In genomic region chr11:8265681-8266241, GRCh38 we compare ENCODE assay signal across 13 cellular contexts. TPM values are rescaled to one million over a fixed set of nuclear protein-coding genes. Genes with fewer than 3 reads are reported as not detected.
DNase-seq lines count a peak whose midpoint lies in the region; ATAC-seq, FAIRE-seq and TF ChIP-seq lines count a peak whose summit lies in the region.
"Had no signal": no experiment of that assay in that cellular context is flagged by ENCODE, and none has a peak within 500 bp of the region (broad histone marks: within the 10 kb centered on the region; RNA-seq: fewer than 3 reads in every experiment).

No MANE protein-coding gene starts in this region.

- H3K9me2 ChIP-seq in hepatocyte (replicated peaks; ENCODE audit: insufficient read depth), result no peaks in the 10 kb centered on the region

- H3K36me3 ChIP-seq in neuronal stem cell (replicated peaks in 1 of 2; ENCODE audit: control insufficient read depth in 2 of 2, insufficient read depth in 2 of 2, low read length in 2 of 2), result no peaks in the 10 kb centered on the region
- H3K36me3 ChIP-seq in hepatocyte (replicated peaks; ENCODE audit: insufficient read depth, low read depth), result no peaks in the 10 kb centered on the region
- H3K36me3 ChIP-seq: esophagus muscularis mucosa had no signal

- H2BK12ac ChIP-seq in neuronal stem cell (ENCODE audit: low read length), result peak overlapping the region; percentile 82

- no peak overlapping the region for H3K4me3 ChIP-seq in GM12864 (ENCODE audit: low read depth, low read length)
- H3K4me3 ChIP-seq in neuronal stem cell (ENCODE audit: low read length in 2 of 2), result no peak overlapping the region
- H3K4me3 ChIP-seq in hepatocyte, result no peak overlapping the region
- H3K4me3 ChIP-seq: esophagus muscularis mucosa had no signal

- peak overlapping the region; percentile 58 for H3K23ac ChIP-seq in neuronal stem cell (ENCODE audit: low read depth, low read length, poor library complexity)

- H3K4me2 ChIP-seq in neuronal stem cell (ENCODE audit: insufficient read depth, low read length, poor library complexity, severe bottlenecking) (no peak overlapping the region), hepatocyte (no peak overlapping the region)

- H4K8ac ChIP-seq in neuronal stem cell (ENCODE audit: low read depth, low read length), result no peak overlapping the region

- peak; percentile 28 for TF ChIP-seq CTCF in GM12864 (IDR thresholded peaks at IDR 0.05; ENCODE audit: low read depth, low read length, missing control alignments)
- no peak for TF ChIP-seq CTCF in hepatocyte (IDR thresholded peaks at IDR 0.05; ENCODE audit: poor library complexity)

- no peak overlapping the region for H3K14ac ChIP-seq in neuronal stem cell (ENCODE audit: low read length)

- H3K18ac ChIP-seq in neuronal stem cell (ENCODE audit: low read length), result peak overlapping the region; percentile 87

- H3K79me2 ChIP-seq in hepatocyte, result no peaks in the 10 kb centered on the region
- H3K79me2 ChIP-seq: parathyroid adenoma had no signal

- peak overlapping the region; percentile 64 for H2AK5ac ChIP-seq in neuronal stem cell (ENCODE audit: low read depth, low read length)

- H3K9me3 ChIP-seq in neuronal stem cell (replicated peaks in 1 of 2; ENCODE audit: control insufficient read depth in 2 of 2, insufficient read depth in 1 of 2, low read depth in 1 of 2, low read length in 2 of 2) (no peaks in the 10 kb centered on the region), hepatocyte (ENCODE audit: low read depth) (no peaks in the 10 kb centered on the region)
- H3K9me3 ChIP-seq: esophagus muscularis mucosa had no signal

- peak overlapping the region; percentile 56 for H2BK15ac ChIP-seq in neuronal stem cell (ENCODE audit: low read length)

- no CpG with 5 or more reads among the region's 6 CpGs for WGBS in neuronal stem cell (ENCODE audit: extremely low coverage in 2 of 2, insufficient read length in 2 of 2, insufficient replicate concordance in 1 of 2), 2 donors
- WGBS in hepatocyte (ENCODE audit: low lambda C conversion rate, missing lambda C conversion rate), result 54% methylated on average over 6 of the region's 6 CpGs

- peak overlapping the region; percentile 73 for H2BK120ac ChIP-seq in neuronal stem cell (ENCODE audit: low read depth, low read length)

- H3K4me1 ChIP-seq in neuronal stem cell (ENCODE audit: control insufficient read depth in 2 of 2, insufficient read depth in 1 of 2, low read depth in 1 of 2, low read length in 2 of 2) (peaks cover 9 to 41% of the 10 kb centered on the region in 2 donors), hepatocyte (ENCODE audit: insufficient read depth) (peaks cover 5% of the 10 kb centered on the region)
- H3K4me1 ChIP-seq: parathyroid adenoma had no signal

- peak overlapping the region; percentile 62 for H4K91ac ChIP-seq in neuronal stem cell (ENCODE audit: low read depth, low read length, poor library complexity)

- peaks cover 7% of the 10 kb centered on the region for H3K79me1 ChIP-seq in neuronal stem cell (ENCODE audit: low read depth, low read length)

- H2BK5ac ChIP-seq in neuronal stem cell (ENCODE audit: low read length), result peak overlapping the region; percentile 61

- DNase-seq in GM12864 (ENCODE audit: low read depth), result no peak
- peak; percentile 47 for DNase-seq in NCI-H69 (lab: John Stamatoyannopoulos, UW)
- DNase-seq in ecto neural progenitor cell (ENCODE audit: low spot score), result peak; percentile 70
- no peak for DNase-seq in neuronal stem cell (ENCODE audit: low spot score)
- DNase-seq in RCC 7860 (ENCODE audit: low spot score), result no peak
- DNase-seq in hepatocyte (ENCODE audit: low spot score), result no peak
- DNase-seq: anterior cingulate cortex, KBM-7 had no signal

- ATAC-seq in HG03457 (IDR thresholded peaks at IDR 0.05; ENCODE audit: unreplicated experiment) (no peak), GM18873 (IDR thresholded peaks at IDR 0.05; ENCODE audit: low FRiP score, unreplicated experiment) (no peak)

- H3K27me3 ChIP-seq in neuronal stem cell (ENCODE audit: control insufficient read depth in 3 of 3, insufficient read depth in 3 of 3, low read depth in 1 of 3, low read length in 3 of 3) (peaks cover 0 to 86% (median 34%) of the 10 kb centered on the region in 3 experiments), hepatocyte (peaks cover 91% of the 10 kb centered on the region)

- no peak overlapping the region for H3K4ac ChIP-seq in neuronal stem cell (ENCODE audit: low read length)

- H3K9ac ChIP-seq in neuronal stem cell (ENCODE audit: low read depth, low read length, poor library complexity), result peak overlapping the region; percentile 70
- H3K9ac ChIP-seq: parathyroid adenoma had no signal

- H3K27ac ChIP-seq in neuronal stem cell (replicated peaks; ENCODE audit: low read length), result no peak overlapping the region
- H3K27ac ChIP-seq in hepatocyte, result no peak overlapping the region
- H3K27ac ChIP-seq: esophagus muscularis mucosa, parathyroid adenoma had no signal

- no peaks in the 10 kb centered on the region for H4K20me1 ChIP-seq in hepatocyte (ENCODE audit: insufficient read depth, poor library complexity, severe bottlenecking)

- H2AFZ ChIP-seq in neuronal stem cell (ENCODE audit: low read length) (no peak overlapping the region), hepatocyte (no peak overlapping the region)
- H2AFZ ChIP-seq: parathyroid adenoma had no signal

- FAIRE-seq in RCC 7860 (lab: Jason Lieb, UNC), result no peak

RNA-seq across cellular contexts. Expression of gene LMO1, which starts 2.1 kb away (rescaled TPM):
- polyA plus RNA-seq in neuronal stem cell (2013, experiment 1 of 2), result 9.9 TPM
- 9.4 TPM for polyA plus RNA-seq in neuronal stem cell (2013, experiment 2 of 2)
- 0.68 TPM in 1 of 2 replicates, not detected in the other for total RNA-seq in hepatocyte
- 0.24 and 0.33 TPM in 2 replicates for polyA plus RNA-seq in hepatocyte
- total RNA-seq: T-helper 2 cell treated with Interferon-gamma antibody and Interleukin-4, amounts not matched to agents 100 ng/mL and 5 ng/mL, for 36 hours had no signal

Comparison
In these comparisons a context has a peak if more than half of its experiments do, and no peak if none do; other contexts are left out.
1. DNase-seq: peak in NCI-H69 (single experiment) and ecto neural progenitor cell (single experiment); none in GM12864 (single experiment), neuronal stem cell (single experiment), RCC 7860 (single experiment) and hepatocyte (single experiment).